23 cellular contexts compared by ENCODE assay signal in the genomic region with DNA sequence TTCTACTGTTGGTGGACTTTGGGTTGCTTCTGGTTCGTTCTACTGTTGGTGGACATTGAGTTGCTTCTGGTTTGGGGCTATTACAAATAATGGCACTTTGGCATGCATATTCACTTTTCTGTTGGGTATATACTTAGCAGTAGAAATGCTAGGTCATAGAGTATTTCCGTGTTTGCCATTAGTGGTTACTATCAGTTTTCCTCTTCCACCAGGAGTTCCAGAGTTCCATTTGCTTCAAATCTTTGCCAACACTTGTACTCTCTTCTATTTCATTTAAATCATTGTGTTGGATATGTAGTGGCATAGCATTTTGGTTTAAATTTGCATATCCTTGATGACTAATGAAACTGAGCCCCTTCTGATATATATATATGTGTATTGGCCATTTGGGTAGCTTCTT.
"Had no signal": no experiment of that assay in that cellular context is flagged by ENCODE, and none has a peak within 500 bp of the region (broad histone marks: within the 10 kb centered on the region; RNA-seq: fewer than 3 reads in every experiment).

No MANE protein-coding gene starts in this region.

- DNase-seq: activated CD4-positive, alpha-beta T cell treated with anti-CD3 and anti-CD28 coated beads for 36 hours; activated CD4-positive, alpha-beta T cell treated with anti-CD3 and anti-CD28 coated beads, Interleukin-2, amount 50 U/mL, for 4 hours; activated CD8-positive, alpha-beta memory T cell treated with anti-CD3 and anti-CD28 coated beads, Interleukin-2, amount 50 U/mL, for 48 hours; activated naive CD4-positive, alpha-beta T cell; activated T-cell treated with anti-CD3 and anti-CD28 coated beads, Interleukin-2, amount 50 U/mL, for 4 hours; adrenal gland; brain microvascular endothelial cell; caudate nucleus; dermis blood vessel endothelial cell; effector CD8-positive, alpha-beta T cell; foreskin fibroblast; kidney; occipital lobe; stimulated activated CD4-positive, alpha-beta T cell treated with anti-CD3 and anti-CD28 coated beads, Interleukin-4, amount 100 ng/mL, for 4 hours; stimulated activated naive CD8-positive, alpha-beta T cell treated with anti-CD3 and anti-CD28 coated beads, Interleukin-15, Interleukin-2, amounts not matched to agents 100 U/mL and 50 U/mL, for 24 hours; T1000; upper lobe of right lung had no signal

- H3K27me3 Mint-ChIP-seq: activated CD4-positive, alpha-beta T cell treated with anti-CD3 and anti-CD28 coated beads for 36 hours; activated naive CD8-positive, alpha-beta T cell had no signal

- H3K36me3 ChIP-seq: adrenal gland, ascending aorta, brain microvascular endothelial cell, upper lobe of right lung had no signal

- H3K27me3 ChIP-seq: adrenal gland, ascending aorta, brain microvascular endothelial cell, upper lobe of right lung had no signal

- H3K27ac ChIP-seq: adrenal gland, ascending aorta, brain microvascular endothelial cell, upper lobe of right lung had no signal

- H3K27ac Mint-ChIP-seq: activated CD4-positive, alpha-beta T cell treated with anti-CD3 and anti-CD28 coated beads for 36 hours; activated naive CD8-positive, alpha-beta T cell; activated T-helper 2 cell treated with anti-CD3 and anti-CD28 coated beads, Interferon-gamma antibody, Interleukin-2, Interleukin-4, amounts not matched to agents 10 μg/mL and 5 μg/mL and 100 μg/mL, durations not matched to agents 14 hours and 24 hours and 36 hours; mesothelial cell of epicardium; WTC11 had no signal

- H3K9me3 ChIP-seq: adrenal gland, ascending aorta, upper lobe of right lung had no signal

- ATAC-seq: activated CD4-positive, alpha-beta T cell treated with anti-CD3 and anti-CD28 coated beads for 36 hours; activated T-cell treated with anti-CD3 and anti-CD28 coated beads, Interleukin-2, amount 50 U/mL, for 4 hours; stimulated activated naive CD8-positive, alpha-beta T cell treated with anti-CD3 and anti-CD28 coated beads, Interleukin-15, Interleukin-2, amounts not matched to agents 100 U/mL and 50 U/mL, for 24 hours; WTC11 had no signal

- H3K9me3 Mint-ChIP-seq: activated T-cell treated with anti-CD3 and anti-CD28 coated beads, Interleukin-2, amount 50 U/mL, for 4 hours; activated T-helper 2 cell treated with anti-CD3 and anti-CD28 coated beads, Interferon-gamma antibody, Interleukin-2, Interleukin-4, amounts not matched to agents 10 μg/mL and 5 μg/mL and 100 μg/mL, durations not matched to agents 14 hours and 24 hours and 36 hours; WTC11 had no signal

- H3K4me3 Mint-ChIP-seq: activated CD4-positive, alpha-beta T cell treated with anti-CD3 and anti-CD28 coated beads for 36 hours; activated naive CD8-positive, alpha-beta T cell; activated T-cell treated with anti-CD3 and anti-CD28 coated beads, Interleukin-2, amount 50 U/mL, for 4 hours; mesothelial cell of epicardium; WTC11 had no signal

- H3K4me3 ChIP-seq: adrenal gland, ascending aorta, lung, upper lobe of right lung had no signal

- FAIRE-seq: kidney had no signal
